In the genomic region with DNA sequence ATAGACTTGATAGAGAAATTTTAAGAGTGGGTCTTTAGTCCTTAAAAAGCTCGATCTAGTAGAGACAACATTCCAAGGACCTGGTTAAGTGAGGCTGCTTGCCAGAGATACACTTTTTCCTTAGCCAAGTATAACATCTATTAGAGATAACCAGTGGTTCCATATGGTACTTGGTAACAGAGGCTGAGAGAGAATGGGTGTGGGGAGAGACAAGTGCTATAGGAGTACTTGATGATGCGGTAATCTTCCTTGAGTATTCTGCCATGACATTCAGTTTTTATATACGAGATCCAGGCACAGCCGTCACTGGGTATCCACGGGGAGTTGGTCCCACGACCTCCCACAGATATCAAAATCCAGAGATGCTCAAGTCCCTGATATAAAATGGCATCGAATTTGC, we compare ENCODE assay signal across 13 cellular contexts.
DNase-seq lines count a peak whose midpoint lies in the region; ATAC-seq, FAIRE-seq and TF ChIP-seq lines count a peak whose summit lies in the region.
"Had no signal": no experiment of that assay in that cellular context is flagged by ENCODE, and none has a peak within 500 bp of the region (broad histone marks: within the 10 kb centered on the region; RNA-seq: fewer than 3 reads in every experiment).

No MANE protein-coding gene starts in this region.

- peak overlapping the region; percentile 43 for H3K27ac Mint-ChIP-seq in activated naive CD8-positive, alpha-beta T cell treated with anti-CD3 and anti-CD28 coated beads, Interleukin-2, amount 50 U/mL, for 24 hours
- H3K27ac Mint-ChIP-seq: activated naive CD4-positive, alpha-beta T cell treated with anti-CD3 and anti-CD28 coated beads, Interleukin-2, amount 50 U/mL, for 72 hours had no signal

- ATAC-seq in activated naive CD8-positive, alpha-beta T cell treated with anti-CD3 and anti-CD28 coated beads, Interleukin-2, amount 50 U/mL, for 24 hours: no peak
- ATAC-seq in foreskin keratinocyte (no peak), GM21717 (IDR thresholded peaks at IDR 0.05; ENCODE audit: unreplicated experiment) (no peak), GM21515 (IDR thresholded peaks at IDR 0.05; ENCODE audit: unreplicated experiment) (no peak)
- ATAC-seq: GM12878 had no signal

- no peaks in the 10 kb centered on the region for H3K27me3 ChIP-seq in foreskin keratinocyte

- TF ChIP-seq CTCF in foreskin keratinocyte (conservative IDR thresholded peaks at IDR 0.05): no peak

- H3K4me1 Mint-ChIP-seq in activated naive CD8-positive, alpha-beta T cell treated with anti-CD3 and anti-CD28 coated beads, Interleukin-2, amount 50 U/mL, for 24 hours: peaks cover 20% of the 10 kb centered on the region

- FAIRE-seq in H54 (lab: Jason Lieb, UNC): peak; percentile 30
- FAIRE-seq: GM12878 had no signal

- DNase-seq in A172 (ENCODE audit: low spot score): peak; percentile 49
- no peak for DNase-seq in H54 (ENCODE audit: insufficient read length, low spot score)
- no peak for DNase-seq in activated naive CD8-positive, alpha-beta T cell treated with anti-CD3 and anti-CD28 coated beads, Interleukin-2, amount 50 U/mL, for 24 hours
- DNase-seq in foreskin keratinocyte: no peak
- DNase-seq in KBM-7: no peak
- DNase-seq in kidney glomerular epithelial cell (lab: John Stamatoyannopoulos, UW): no peak
- DNase-seq: activated CD4-positive, alpha-beta T cell treated with anti-CD3 and anti-CD28 coated beads for 1 hour; GOT3; NCI-H446 treated with DMSO at 0.1 percent for 48 hours had no signal

- in situ Hi-C loops in KBM-7 (cut with MboI; ENCODE audit: low pct_unique_long_range_greater_than_20kb, low sequenced_read_pairs): no loop called here

- H3K27me3 Mint-ChIP-seq in activated naive CD8-positive, alpha-beta T cell treated with anti-CD3 and anti-CD28 coated beads, Interleukin-2, amount 50 U/mL, for 24 hours: no peaks in the 10 kb centered on the region

- TF ChIP-seq POLR2A in H54 (IDR thresholded peaks at IDR 0.05; ENCODE audit: low read depth, low read length): no peak

- H3K4me1 ChIP-seq in foreskin keratinocyte: peaks cover 83% of the 10 kb centered on the region

- no peaks in the 10 kb centered on the region for H3K36me3 Mint-ChIP-seq in activated naive CD8-positive, alpha-beta T cell treated with anti-CD3 and anti-CD28 coated beads, Interleukin-2, amount 50 U/mL, for 24 hours (ENCODE audit: low read depth)
- H3K36me3 Mint-ChIP-seq: activated naive CD4-positive, alpha-beta T cell treated with anti-CD3 and anti-CD28 coated beads, Interleukin-2, amount 50 U/mL, for 72 hours had no signal

- H3K27ac ChIP-seq in foreskin keratinocyte: peak overlapping the region; percentile 60

- H3K9me3 Mint-ChIP-seq in activated naive CD8-positive, alpha-beta T cell treated with anti-CD3 and anti-CD28 coated beads, Interleukin-2, amount 50 U/mL, for 24 hours: no peaks in the 10 kb centered on the region
- H3K9me3 Mint-ChIP-seq: activated naive CD4-positive, alpha-beta T cell treated with anti-CD3 and anti-CD28 coated beads, Interleukin-2, amount 50 U/mL, for 72 hours had no signal

- H3K4me3 Mint-ChIP-seq in activated naive CD8-positive, alpha-beta T cell treated with anti-CD3 and anti-CD28 coated beads, Interleukin-2, amount 50 U/mL, for 24 hours: no peak overlapping the region
